10 cellular contexts compared by ENCODE assay signal in the genomic region with DNA sequence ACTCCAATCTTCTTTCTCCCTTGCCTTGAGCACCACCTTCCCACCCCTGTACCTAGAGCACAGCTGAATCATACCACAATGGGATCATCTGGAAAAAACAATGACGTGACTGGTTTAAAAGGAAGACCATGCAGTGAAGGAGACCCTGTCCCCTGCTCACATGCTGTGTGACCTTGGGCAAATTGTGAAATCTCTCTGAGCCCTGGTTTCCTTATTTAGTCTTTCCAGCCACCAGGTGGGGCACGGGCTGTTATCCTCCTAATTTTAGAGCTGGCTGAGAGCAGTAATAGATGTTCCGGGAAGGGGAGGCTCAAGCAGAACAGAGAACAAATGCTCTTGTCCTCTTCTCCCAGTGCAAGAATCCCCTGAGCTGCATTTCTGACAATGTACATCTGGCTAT.
DNase-seq lines count a peak whose midpoint lies in the region; ATAC-seq and TF ChIP-seq lines count a peak whose summit lies in the region.
"Had no signal": no experiment of that assay in that cellular context is flagged by ENCODE, and none has a peak within 500 bp of the region (broad histone marks: within the 10 kb centered on the region; RNA-seq: fewer than 3 reads in every experiment).

No MANE protein-coding gene starts in this region.

- peak; percentile 6 for TF ChIP-seq CTCF in GM12864 (IDR thresholded peaks at IDR 0.05; ENCODE audit: low read depth, low read length, missing control alignments)
- peak; percentile 57 for TF ChIP-seq CTCF in PC-9 (conservative IDR thresholded peaks at IDR 0.05)
- TF ChIP-seq CTCF in fibroblast of mammary gland (conservative IDR thresholded peaks at IDR 0.05; ENCODE audit: control insufficient read depth, insufficient read depth, low read depth, low read length) = peak; percentile 45
- peak in 1 of 3 donors; percentile 19 for TF ChIP-seq CTCF in ovary (IDR thresholded peaks at IDR 0.05)

- CTCF ChIA-PET in PC-9 (lab: Charles Lee) = interaction anchor here (0.6 kb wide), 1 partner anchor 401 kb away, joined by 4 read pairs; no protein-coding TSS in a partner anchor

- 14 to 28% (median 17%) methylated on average over 3 of the region's 3 CpGs for WGBS in ovary, 3 donors

- no peaks in the 10 kb centered on the region for H3K79me2 ChIP-seq in PC-9 (ENCODE audit: low read depth)

- no peak for TF ChIP-seq POLR2A in ovary (IDR thresholded peaks at IDR 0.05)

- no peaks in the 10 kb centered on the region for H3K9me2 ChIP-seq in PC-9 (ENCODE audit: insufficient read depth)

- H3K36me3 ChIP-seq in PC-9 (ENCODE audit: low read depth) = no peaks in the 10 kb centered on the region
- no peaks in the 10 kb centered on the region for H3K36me3 ChIP-seq in ovary

- ATAC-seq in GM19452 (IDR thresholded peaks at IDR 0.05; ENCODE audit: unreplicated experiment) = no peak
- ATAC-seq in HG02763 (IDR thresholded peaks at IDR 0.05; ENCODE audit: unreplicated experiment) = no peak
- ATAC-seq: T-cell had no signal

- H4K20me1 ChIP-seq in PC-9 (ENCODE audit: insufficient read depth) = no peaks in the 10 kb centered on the region

- no peak overlapping the region for H2AFZ ChIP-seq in PC-9

- no peak overlapping the region for H3K27ac ChIP-seq in PC-9
- H3K27ac ChIP-seq in ovary = no peak overlapping the region

- TF ChIP-seq EP300 in ovary (IDR thresholded peaks at IDR 0.05) = no peak

- intact Hi-C loops in PC-9 (cut with micrococcal nuclease; ENCODE audit: unreplicated experiment) (no loop called here), ovary (cut with DNase I) (no loop called here)

- peaks cover 13% of the 10 kb centered on the region; the same call in 1 of the 2 replicates for H3K27me3 ChIP-seq in PC-9 (ENCODE audit: insufficient read depth, low read depth)
- H3K27me3 ChIP-seq in ovary = no peaks in the 10 kb centered on the region

- H3K4me1 ChIP-seq in PC-9 (replicated peaks; ENCODE audit: insufficient read depth) (no peaks in the 10 kb centered on the region), ovary (ENCODE audit: insufficient read depth) (no peaks in the 10 kb centered on the region)

- H3K4me2 ChIP-seq in PC-9 = no peak overlapping the region

- BruUV-seq in PC-9 (replicated peaks; lab: Mats Ljungman, UMichigan) = no TSS peak

- POLR2A ChIA-PET in PC-9 (lab: Charles Lee; ENCODE audit: unreplicated experiment) = no interaction called here

- DNase-seq in GM12864 (ENCODE audit: low read depth) (no peak), PC-9 (no peak), fibroblast of mammary gland (ENCODE audit: low read depth) (peak; percentile 43), ovary (peak in 3 of 5 donors; percentile 37 to 50 (median 38)), 8988T (no peak), GM19240 (ENCODE audit: insufficient read length, low spot score) (no peak)
- DNase-seq: DMS79 treated with DMSO at 0.1 percent for 48 hours, T-cell had no signal

- H3K9me3 ChIP-seq in PC-9 (ENCODE audit: insufficient read depth, low read depth) (no peaks in the 10 kb centered on the region), ovary (no peaks in the 10 kb centered on the region)

- H3K4me3 ChIP-seq in GM12864 (ENCODE audit: low read depth, low read length) = no peak overlapping the region
- no peak overlapping the region for H3K4me3 ChIP-seq in PC-9
- H3K4me3 ChIP-seq in fibroblast of mammary gland (ENCODE audit: control insufficient read depth, low read depth, low read length) = no peak overlapping the region
- H3K4me3 ChIP-seq in ovary = no peak overlapping the region

- H3F3A ChIP-seq in PC-9 (ENCODE audit: insufficient read depth, low read depth) = no peaks in the 10 kb centered on the region

Comparison
In these comparisons a context has a peak if more than half of its experiments do, and no peak if none do; other contexts are left out.
1. DNase-seq: peak in fibroblast of mammary gland (single experiment) and ovary (3 of 5); none in GM12864 (single experiment), PC-9 (0 of 2), 8988T (single experiment) and GM19240 (single experiment).